8 cellular contexts compared by ENCODE assay signal in the genomic region with DNA sequence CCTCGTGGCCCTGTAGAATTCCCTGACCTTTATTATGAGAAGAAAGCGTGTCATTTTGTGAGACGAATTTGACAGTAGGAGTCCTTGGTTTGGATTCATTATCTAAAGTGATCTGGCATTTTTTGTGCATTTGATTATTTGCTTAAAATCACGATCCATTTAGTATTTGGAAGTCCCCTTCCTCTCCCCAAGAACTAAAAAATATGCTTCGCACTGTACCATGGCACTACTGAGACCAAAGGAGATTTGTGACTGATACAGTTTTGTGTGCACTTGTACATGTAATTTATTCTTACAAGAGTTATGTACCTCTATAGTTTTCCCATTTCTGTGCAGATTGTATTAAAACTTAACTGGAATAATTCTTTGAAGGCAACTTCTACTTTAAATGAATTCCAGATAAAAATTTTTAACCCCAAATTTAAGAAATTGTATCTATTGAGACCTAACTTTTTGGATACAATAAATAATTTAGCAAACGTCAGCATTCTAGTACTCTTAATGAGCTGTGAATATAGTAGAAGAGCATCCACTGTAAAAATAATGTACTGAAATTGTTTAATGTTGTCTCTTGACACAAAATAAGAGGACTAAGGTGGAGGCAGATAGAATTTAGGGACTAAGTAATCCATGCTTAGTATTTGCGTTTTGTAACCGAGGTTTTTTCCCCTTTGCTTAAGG. TPM values are rescaled to one million over a fixed set of nuclear protein-coding genes. Genes with fewer than 3 reads are reported as not detected.
DNase-seq lines count a peak whose midpoint lies in the region; ATAC-seq, FAIRE-seq and TF ChIP-seq lines count a peak whose summit lies in the region.

No MANE protein-coding gene starts in this region.

- H3K9me3 ChIP-seq in heart left ventricle (no peaks in the 10 kb centered on the region), astrocyte (ENCODE audit: insufficient read depth, low read depth, low read length) (no peaks in the 10 kb centered on the region), uterus (no peaks in the 10 kb centered on the region)

- H3K4me3 Mint-ChIP-seq in astrocyte (ENCODE audit: unreplicated experiment) = peak overlapping the region; percentile 85
- peak overlapping the region; percentile 97 for H3K4me3 Mint-ChIP-seq in memory B cell

- H3K27me3 Mint-ChIP-seq in astrocyte (ENCODE audit: low read depth, unreplicated experiment) = no peaks in the 10 kb centered on the region
- H3K27me3 Mint-ChIP-seq in memory B cell = no peaks in the 10 kb centered on the region

- no peak overlapping the region for H3K27ac Mint-ChIP-seq in astrocyte (ENCODE audit: unreplicated experiment)
- H3K27ac Mint-ChIP-seq in memory B cell = peak overlapping the region; percentile 98

- TF ChIP-seq POLR2A in heart left ventricle (IDR thresholded peaks at IDR 0.05) = no peak
- no peak for TF ChIP-seq POLR2A in uterus (IDR thresholded peaks at IDR 0.05)

- TF ChIP-seq CTCF in heart left ventricle (IDR thresholded peaks at IDR 0.05) (no peak), astrocyte (IDR thresholded peaks at IDR 0.05; ENCODE audit: insufficient read depth, low read depth, low read length) (no peak), uterus (IDR thresholded peaks at IDR 0.05) (no peak)

- no peaks in the 10 kb centered on the region for H3K27me3 ChIP-seq in heart left ventricle
- H3K27me3 ChIP-seq in astrocyte (ENCODE audit: insufficient read depth, low read length) = peaks cover 16% of the 10 kb centered on the region
- no peaks in the 10 kb centered on the region for H3K27me3 ChIP-seq in uterus

- peak overlapping the region; percentile 79 for H3K9ac ChIP-seq in astrocyte (ENCODE audit: low read length)

- H3K36me3 ChIP-seq in heart left ventricle (no peaks in the 10 kb centered on the region), astrocyte (ENCODE audit: insufficient read depth, low read length) (no peaks in the 10 kb centered on the region), uterus (no peaks in the 10 kb centered on the region)

- peaks cover 53% of the 10 kb centered on the region for H3K79me2 ChIP-seq in astrocyte (ENCODE audit: insufficient read depth, low read length)

- H3K27ac ChIP-seq in heart left ventricle (peak overlapping the region; percentile 87 to 98 (median 93)), astrocyte (ENCODE audit: low read depth, low read length) (no peak overlapping the region), uterus (peak overlapping the region in 1 of 2 donors; percentile 92)

- peak overlapping the region; percentile 76 for H2AFZ ChIP-seq in astrocyte (ENCODE audit: low read depth, low read length)

- peaks cover 1% of the 10 kb centered on the region for H3K36me3 Mint-ChIP-seq in astrocyte (ENCODE audit: low read depth, unreplicated experiment)
- H3K36me3 Mint-ChIP-seq in memory B cell = peaks cover 15% of the 10 kb centered on the region

- no peaks in the 10 kb centered on the region for H3K9me3 Mint-ChIP-seq in astrocyte (ENCODE audit: unreplicated experiment)
- H3K9me3 Mint-ChIP-seq in memory B cell = no peaks in the 10 kb centered on the region

- DNase-seq in heart left ventricle (no peak), Right ventricle myocardium inferior (ENCODE audit: missing footprints) (no peak), astrocyte (ENCODE audit: low read depth) (no peak), memory B cell (ENCODE audit: low spot score in 2 of 2) (no peak), uterus (no peak), RKO (ENCODE audit: low spot score) (no peak), NCI-H2107 (lab: John Stamatoyannopoulos, UW) (no peak)

- peaks cover 0 to 67% (median 42%) of the 10 kb centered on the region in 12 donors for H3K4me1 ChIP-seq in heart left ventricle
- peaks cover 4% of the 10 kb centered on the region for H3K4me1 ChIP-seq in astrocyte (ENCODE audit: insufficient read depth, low read length)
- H3K4me1 ChIP-seq in uterus = peaks cover 0 to 8% of the 10 kb centered on the region in 2 donors

- intact Hi-C loops in heart left ventricle (cut with DNase I) (loop anchor here in 7 of 10 donors (5.0 to 10.0 kb wide), 6 partner anchors 120 to 463 kb away; no protein-coding TSS in a partner anchor), Right ventricle myocardium inferior (cut with DNase I) (loop anchor here (5.0 to 10.0 kb wide), 3 partner anchors 120 to 535 kb away; no protein-coding TSS in a partner anchor), uterus (cut with DNase I; ENCODE audit: low total_unique reads) (no loop called here)

- H3K4me3 ChIP-seq in heart left ventricle (peak overlapping the region; percentile 81 to 93 (median 88)), astrocyte (ENCODE audit: insufficient read depth, low read depth, low read length) (peak overlapping the region; percentile 88), uterus (peak overlapping the region; percentile 65 to 74)

- no peaks in the 10 kb centered on the region for H3K4me1 Mint-ChIP-seq in astrocyte (ENCODE audit: low read depth, unreplicated experiment)
- H3K4me1 Mint-ChIP-seq in memory B cell = peaks cover 40% of the 10 kb centered on the region

- H3K4me2 ChIP-seq in astrocyte (ENCODE audit: low read length) = peak overlapping the region; percentile 91

- ATAC-seq in heart left ventricle (no peak), Right ventricle myocardium inferior (no peak), memory B cell (ENCODE audit: low read depth) (no peak), HG02610 (IDR thresholded peaks at IDR 0.05; ENCODE audit: unreplicated experiment) (no peak)

- FAIRE-seq in astrocyte (lab: Jason Lieb, UNC) = no peak

- peaks cover 23% of the 10 kb centered on the region for H4K20me1 ChIP-seq in astrocyte (ENCODE audit: insufficient read depth, low read length)

- WGBS in heart left ventricle, 4 donors = 24 to 29% (median 26%) methylated on average over 8 of the region's 8 CpGs

RNA-seq across cellular contexts. Expression of a gene that starts 2.1 kb away (rescaled TPM):
- total RNA-seq in heart left ventricle = 10 to 100 TPM in 2 of 9 donors, 1 to 10 TPM in 7; 4.5 to 19.5 (median 7.2) TPM
- polyA plus RNA-seq in heart left ventricle = 1 to 10 TPM; 2.1 to 2.9 TPM
- 6.3 TPM for total RNA-seq in Right ventricle myocardium inferior
- 9.5 and 10.4 TPM in 2 replicates for total RNA-seq in astrocyte
- total RNA-seq in uterus = 10 to 100 TPM in 3 of 4 donors, 1 to 10 TPM in 1; 9.0 to 95.3 (median 20.0) TPM
